10 cellular contexts compared by ENCODE assay signal in the genomic region with DNA sequence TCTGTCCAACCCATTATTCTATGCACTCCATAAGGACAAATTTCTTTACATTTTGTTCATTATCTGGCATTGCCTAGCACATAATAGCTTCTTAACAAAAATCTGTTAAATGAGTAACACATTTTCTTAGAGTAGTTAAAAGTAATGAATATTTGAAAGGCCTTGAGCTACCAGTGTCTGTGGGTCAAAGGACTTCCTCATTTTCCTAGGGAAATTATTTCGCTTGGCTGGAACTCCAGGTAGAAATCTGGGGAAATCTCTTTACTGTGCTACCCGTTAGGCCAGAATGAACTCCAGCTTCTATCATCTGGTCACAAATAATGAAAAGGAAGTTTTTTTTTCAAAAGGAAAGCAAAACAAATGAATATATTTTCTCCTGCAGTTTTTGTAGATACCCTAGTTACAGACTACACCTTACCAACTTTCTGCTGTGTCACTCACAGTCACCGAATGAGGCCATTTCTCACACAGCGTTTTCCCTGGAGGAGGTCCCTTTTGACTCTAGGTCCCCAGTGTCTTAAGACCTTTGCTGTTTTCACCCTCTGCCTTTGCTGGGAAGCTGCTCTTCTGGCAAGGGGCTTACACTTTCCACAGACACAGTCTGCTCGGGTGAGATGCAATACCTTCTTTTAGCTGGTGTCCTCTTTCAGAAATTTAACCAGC. TPM values are rescaled to one million over a fixed set of nuclear protein-coding genes. Genes with fewer than 3 reads are reported as not detected.
DNase-seq lines count a peak whose midpoint lies in the region; ATAC-seq, FAIRE-seq and TF ChIP-seq lines count a peak whose summit lies in the region.
"Had no signal": no experiment of that assay in that cellular context is flagged by ENCODE, and none has a peak within 500 bp of the region (broad histone marks: within the 10 kb centered on the region; RNA-seq: fewer than 3 reads in every experiment).

No MANE protein-coding gene starts in this region.

- CTCF ChIA-PET in K562 (lab: Yijun Ruan, JAX; ENCODE audit: low intra/inter-chr PET ratio): no interaction called here

- no peaks in the 10 kb centered on the region for H4K20me1 ChIP-seq in K562 (replicated peaks; ENCODE audit: control insufficient read depth, insufficient read depth, low read length)

- DNase-seq in activated CD4-positive, alpha-beta T cell treated with anti-CD3 and anti-CD28 coated beads for 48 hours: peak; percentile 12
- DNase-seq in activated CD4-positive, alpha-beta T cell treated with anti-CD3 and anti-CD28 coated beads for 4 hours: no peak
- peak in 2 of 4 experiments; percentile 27 to 45 for DNase-seq in K562 (ENCODE audit: extremely low read depth in 1 of 4, low spot score in 3 of 4)
- DNase-seq in pons (ENCODE audit: low spot score): peak; percentile 12
- DNase-seq in COLO829 (ENCODE audit: low spot score): no peak
- no peak for DNase-seq in DMS114 treated with DMSO at 0.1 percent for 48 hours (lab: John Stamatoyannopoulos, UW; ENCODE audit: unreplicated experiment)

- no peak for TF ChIP-seq POLR2A in K562 (conservative IDR thresholded peaks at IDR 0.05)

- H2AFZ ChIP-seq in K562 (ENCODE audit: low read depth, low read length): peak overlapping the region; percentile 82

- no TSS peak for BruUV-seq in K562 (replicated peaks; lab: Mats Ljungman, UMichigan)

- H3K4me1 ChIP-seq in K562 (replicated peaks in 1 of 2; ENCODE audit: control insufficient read depth in 2 of 2, insufficient read depth in 2 of 2, low read length in 2 of 2): peaks cover 0 to 12% of the 10 kb centered on the region in 2 experiments; a peak in 1 of 5 replicates

- whole genome bisulfite sequencing in K562 (ENCODE audit: insufficient coverage, low coverage, missing lambda C conversion rate): 16% methylated on average over 5 of the region's 5 CpGs

- no peaks in the 10 kb centered on the region for H3K9me1 ChIP-seq in K562 (ENCODE audit: control insufficient read depth, insufficient read depth, low read length)

- no peaks in the 10 kb centered on the region for H3K79me2 ChIP-seq in K562 (ENCODE audit: control insufficient read depth, insufficient read depth, low read length)

- POLR2A ChIA-PET in K562 (lab: Yijun Ruan, JAX): no interaction called here

- intact Hi-C loops in K562 (cut with micrococcal nuclease): loop anchor here (2.0 kb wide), 1 partner anchor 28 kb away; no protein-coding TSS in a partner anchor

- peak overlapping the region; percentile 23; the same call in 2 of the 3 replicates for H3K27ac ChIP-seq in K562 (ENCODE audit: extremely low read depth, low read depth, low read length)
- H3K27ac ChIP-seq: C4-2B had no signal

- TF ChIP-seq RAD21 in K562 (CRISPR knock-in tag; conservative IDR thresholded peaks at IDR 0.05 in 1 of 2, IDR thresholded peaks at IDR 0.05 in 1 of 2): no peak

- H3K9ac ChIP-seq in K562 (ENCODE audit: insufficient read depth in 1 of 2, low read depth in 2 of 2, low read length in 2 of 2): peak overlapping the region in 1 of 2 experiments; percentile 26; a peak in 1 of 4 replicates

- peak; percentile 41 for ATAC-seq in HG03432 (IDR thresholded peaks at IDR 0.05; ENCODE audit: unreplicated experiment)
- ATAC-seq in K562: peak; percentile 83
- no peak for ATAC-seq in HG02840 (IDR thresholded peaks at IDR 0.05; ENCODE audit: low FRiP score, unreplicated experiment)

- no peak overlapping the region for H3K4me3 ChIP-seq in K562

- in situ Hi-C loops in K562 (cut with MboI): no loop called here

- peak; percentile 35 for FAIRE-seq in K562 (lab: Jason Lieb, UNC)

- no peaks in the 10 kb centered on the region for H3K9me3 ChIP-seq in K562 (replicated peaks; ENCODE audit: control insufficient read depth, insufficient read depth, low read depth, low read length)

- no peak for TF ChIP-seq EP300 in K562 (IDR thresholded peaks at IDR 0.05; ENCODE audit: low read length)

- peak overlapping the region; percentile 51 for H3K4me2 ChIP-seq in K562 (ENCODE audit: insufficient read depth, low read length)

- TF ChIP-seq CTCF in K562 (IDR thresholded peaks at IDR 0.05 in 2 of 3, conservative IDR thresholded peaks at IDR 0.05 in 1 of 3; ENCODE audit: insufficient read depth in 2 of 3, low read depth in 1 of 3, low read length in 3 of 3): no peak

- no peaks in the 10 kb centered on the region for H3K36me3 ChIP-seq in K562 (ENCODE audit: control insufficient read depth, insufficient read depth, low read length)

- peaks cover 0 to 4% of the 10 kb centered on the region in 2 experiments; a peak in 1 of 5 replicates for H3K27me3 ChIP-seq in K562 (ENCODE audit: control insufficient read depth in 2 of 2, insufficient read depth in 2 of 2, low read length in 2 of 2)

TF ChIP-seq in K562, 482 proteins besides CTCF, POLR2A, EP300 and RAD21 (continues in another document):
- TF ChIP-seq SRSF3 (IDR thresholded peaks at IDR 0.05; ENCODE audit: insufficient read depth, low read length) (no peak), PHF8 (IDR thresholded peaks at IDR 0.05; ENCODE audit: borderline replicate concordance, low read length) (no peak), SP1 (CRISPR knock-in tag; IDR thresholded peaks at IDR 0.05) (no peak)
- TF ChIP-seq, protein P1, sequence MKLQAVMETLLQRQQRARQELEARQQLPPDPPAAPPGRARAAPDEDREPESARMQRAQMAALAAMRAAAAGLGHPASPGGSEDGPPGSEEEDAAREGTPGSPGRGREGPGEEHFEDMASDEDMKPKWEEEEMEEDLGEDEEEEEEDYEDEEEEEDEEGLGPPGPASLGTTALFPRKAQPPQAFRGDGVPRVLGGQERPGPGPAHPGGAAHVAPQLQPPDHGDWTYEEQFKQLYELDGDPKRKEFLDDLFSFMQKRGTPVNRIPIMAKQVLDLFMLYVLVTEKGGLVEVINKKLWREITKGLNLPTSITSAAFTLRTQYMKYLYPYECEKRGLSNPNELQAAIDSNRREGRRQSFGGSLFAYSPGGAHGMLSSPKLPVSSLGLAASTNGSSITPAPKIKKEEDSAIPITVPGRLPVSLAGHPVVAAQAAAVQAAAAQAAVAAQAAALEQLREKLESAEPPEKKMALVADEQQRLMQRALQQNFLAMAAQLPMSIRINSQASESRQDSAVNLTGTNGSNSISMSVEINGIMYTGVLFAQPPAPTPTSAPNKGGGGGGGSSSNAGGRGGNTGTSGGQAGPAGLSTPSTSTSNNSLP (IDR thresholded peaks at IDR 0.05; ENCODE audit: borderline replicate concordance, low read depth, low read length): no peak

RNA-seq across cellular contexts. Expression of a gene that starts 1.6 kb away (rescaled TPM):
- total RNA-seq in K562 (2011; cell fraction: chromatin; rRNA removed; ENCODE audit: low replicate concordance): 0.05 and 0.42 TPM in 2 replicates
- not detected in 2 replicates for total RNA-seq in K562 (2011; cell fraction: nucleolus; rRNA removed)
- total RNA-seq in K562 (2011; cell fraction: nucleoplasm; rRNA removed): not detected in 2 replicates
- total RNA-seq in K562 (2014; rRNA removed) (0.41 and 0.59 TPM in 2 replicates), K562 (2014; rRNA removed; fragmentation: Illumina TruSeq; extraction: Trizol) (0.48 and 0.91 TPM in 2 replicates), K562 (2015; rRNA removed; fragmentation: Illumina TruSeq; extraction: Trizol) (0.87 and 1.0 TPM in 2 replicates), K562 (2021) (0.44 and 0.45 TPM in 2 replicates)
- polyA plus RNA-seq in K562 (2011; rRNA removed) (0.07 and 0.15 TPM in 2 replicates), K562 (2014; fragmentation: Illumina TruSeq; extraction: Trizol) (0.33 and 0.55 TPM in 2 replicates), K562 (2014; fragmentation: Nextera tagmentation; extraction: Ambion mirVana) (under 1 TPM; 0.44 to 0.48 TPM), K562 (2014; rRNA removed) (0.32 and 1.1 TPM in 2 replicates)
- under 0.01 TPM in 1 of 2 replicates, not detected in the other for polyA plus RNA-seq in K562 (2011; cell fraction: cytosol; rRNA removed)
- 0.21 and 0.23 TPM in 2 replicates for polyA plus RNA-seq in K562 (2011; cell fraction: nucleus; rRNA removed)
- polyA plus RNA-seq in K562 (2012): 0.53 and 1.3 TPM in 2 replicates
- polyA minus RNA-seq in K562 (2011; rRNA and poly(A)+ RNA removed): 0.03 and 0.04 TPM in 2 replicates
- polyA minus RNA-seq in K562 (2011; cell fraction: cytosol; rRNA and poly(A)+ RNA removed): not detected in 2 replicates
- polyA minus RNA-seq in K562 (2011; cell fraction: nucleus; rRNA and poly(A)+ RNA removed): 0.11 and 0.13 TPM in 2 replicates
- polyA plus RNA-seq: neural cell had no signal

RNA-seq across cellular contexts. Expression of a gene that starts 28.8 kb away (rescaled TPM):
- 0.32 and 1.5 TPM in 2 replicates for total RNA-seq in K562 (2011; cell fraction: chromatin; rRNA removed; ENCODE audit: low replicate concordance)
- 0.17 and 0.26 TPM in 2 replicates for total RNA-seq in K562 (2011; cell fraction: nucleolus; rRNA removed)
- total RNA-seq in K562 (2011; cell fraction: nucleoplasm; rRNA removed): 0.44 and 0.53 TPM in 2 replicates
- total RNA-seq in K562 (2014; rRNA removed): 1.6 and 1.9 TPM in 2 replicates
- 3.7 and 4.4 TPM in 2 replicates for total RNA-seq in K562 (2014; rRNA removed; fragmentation: Illumina TruSeq; extraction: Trizol)
- 3.9 and 4.0 TPM in 2 replicates for total RNA-seq in K562 (2015; rRNA removed; fragmentation: Illumina TruSeq; extraction: Trizol)
- total RNA-seq in K562 (2021): 2.5 and 2.7 TPM in 2 replicates
- polyA plus RNA-seq in K562 (2011; rRNA removed): 0.51 and 1.0 TPM in 2 replicates
- polyA plus RNA-seq in K562 (2011; cell fraction: cytosol; rRNA removed): 0.07 and 0.10 TPM in 2 replicates
- 0.28 and 0.33 TPM in 2 replicates for polyA plus RNA-seq in K562 (2011; cell fraction: nucleus; rRNA removed)
- 1.5 and 2.1 TPM in 2 replicates for polyA plus RNA-seq in K562 (2012)
- polyA plus RNA-seq in K562 (2014; fragmentation: Illumina TruSeq; extraction: Trizol): 2.2 and 2.9 TPM in 2 replicates
- polyA plus RNA-seq in K562 (2014; fragmentation: Nextera tagmentation; extraction: Ambion mirVana): 1 to 10 TPM; 1.1 to 1.3 TPM
- 1.1 and 1.5 TPM in 2 replicates for polyA plus RNA-seq in K562 (2014; rRNA removed)
- polyA minus RNA-seq in K562 (2011; rRNA and poly(A)+ RNA removed): 1.9 and 3.3 TPM in 2 replicates
- polyA minus RNA-seq in K562 (2011; cell fraction: cytosol; rRNA and poly(A)+ RNA removed): 0.46 and 1.8 TPM in 2 replicates
- 1.2 and 1.3 TPM in 2 replicates for polyA minus RNA-seq in K562 (2011; cell fraction: nucleus; rRNA and poly(A)+ RNA removed)
- polyA plus RNA-seq: neural cell had no signal

Comparison
In these comparisons a context has a peak if more than half of its experiments do, and no peak if none do; other contexts are left out.
1. DNase-seq: peak in activated CD4-positive, alpha-beta T cell treated with anti-CD3 and anti-CD28 coated beads for 48 hours (single experiment) and pons (single experiment); none in activated CD4-positive, alpha-beta T cell treated with anti-CD3 and anti-CD28 coated beads for 4 hours (0 of 2), COLO829 (single experiment) and DMS114 treated with DMSO at 0.1 percent for 48 hours (single experiment).